6 cellular contexts compared by ENCODE assay signal in the genomic region with DNA sequence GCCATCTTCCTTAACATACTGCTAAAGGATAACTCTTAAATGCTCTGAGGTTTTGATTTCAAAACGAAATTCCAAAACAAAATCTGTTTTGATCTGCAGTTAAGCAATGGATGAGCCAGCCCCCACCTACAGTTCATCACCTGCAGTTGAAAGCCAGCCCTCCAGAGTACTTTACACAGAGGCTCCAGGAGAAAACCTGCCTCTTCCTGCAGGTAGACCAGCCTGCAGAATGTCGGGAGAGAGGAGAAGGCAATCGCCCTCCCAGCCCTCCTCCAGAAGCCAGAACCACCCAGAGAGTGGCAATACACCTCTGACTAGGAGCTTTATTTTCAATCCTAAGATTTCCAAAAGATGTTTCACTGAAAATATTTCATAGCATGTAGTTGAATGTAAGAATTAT.
"Had no signal": no experiment of that assay in that cellular context is flagged by ENCODE, and none has a peak within 500 bp of the region (broad histone marks: within the 10 kb centered on the region; RNA-seq: fewer than 3 reads in every experiment).

No MANE protein-coding gene starts in this region.

- H3K4me3 ChIP-seq: GM23248, HAP-1, K562 had no signal

- DNase-seq: GM23248, HFFc6, IMR-90 had no signal

- H2AFZ ChIP-seq: GM23248 had no signal

- H3K36me3 ChIP-seq: HAP-1 had no signal

- H3K27ac ChIP-seq: GM23248 had no signal

- ATAC-seq: HCT116, K562 had no signal

- H3K4me1 ChIP-seq: HAP-1 had no signal

- H3K9me3 ChIP-seq: HAP-1 had no signal

- H3K27ac Mint-ChIP-seq: HFFc6 had no signal

- H3K4me3 Mint-ChIP-seq: HFFc6 had no signal
